ENCODE assay signal across 8 cellular contexts in genomic region chr19:45885556-45886426, GRCh38. TPM values are rescaled to one million over a fixed set of nuclear protein-coding genes. Genes with fewer than 3 reads are reported as not detected.
A peak's percentile ranks its signal among the peaks of the same experiment; 100 is the strongest.
DNase-seq lines count a peak whose midpoint lies in the region; ATAC-seq, FAIRE-seq and TF ChIP-seq lines count a peak whose summit lies in the region.

Gene IRF2BP1, minus strand, starts transcription at chr19:45886141. Its CDS starts 367 bp downstream, at chr19:45885774.

- H3K4me2 ChIP-seq in OCI-LY7 (ENCODE audit: low read length), result peak within 1 kb of the TSS; percentile 95
- peak within 1 kb of the TSS; percentile 74 for H3K4me2 ChIP-seq in endothelial cell of umbilical vein (ENCODE audit: insufficient read depth, low read length)

- dilution Hi-C loops in endothelial cell of umbilical vein (cut with MboI; ENCODE audit: extremely low pct_ligation_motif_present, low sequenced_read_pairs), result no loop called here

- H3K9me3 ChIP-seq in OCI-LY7 (ENCODE audit: low read length) (no peaks in the 10 kb centered on the region), endothelial cell of umbilical vein (replicated peaks; ENCODE audit: control insufficient read depth, insufficient read depth, low read length) (no peaks in the 10 kb centered on the region)

- TF ChIP-seq POLR2A in endothelial cell of umbilical vein (IDR thresholded peaks at IDR 0.05; ENCODE audit: low read depth, low read length), result no peak

- peak within 1 kb of the TSS; percentile 75 for H3K27ac ChIP-seq in OCI-LY7 (ENCODE audit: low read depth, low read length, poor library complexity, severe bottlenecking)
- peak within 1 kb of the TSS; percentile 80 for H3K27ac ChIP-seq in endothelial cell of umbilical vein (ENCODE audit: insufficient read depth, low read depth, low read length)

- H3K36me3 ChIP-seq in OCI-LY7 (ENCODE audit: insufficient read depth, low read length) (peaks cover 19% of the 10 kb centered on the region; the same call in 1 of the 2 replicates), endothelial cell of umbilical vein (ENCODE audit: control insufficient read depth in 2 of 2, extremely low read depth in 1 of 2, insufficient read depth in 2 of 2, low read length in 2 of 2) (no peaks in the 10 kb centered on the region)

- FAIRE-seq in endothelial cell of umbilical vein (lab: Jason Lieb, UNC), result no peak

- CTCF ChIA-PET in OCI-LY7 (lab: Charles Lee; ENCODE audit: unreplicated experiment), result interaction anchor here (1.1 kb wide), 1 partner anchor 69 kb away, joined by 3 read pairs; no protein-coding TSS in a partner anchor
- CTCF ChIA-PET in endothelial cell of umbilical vein (lab: Charles Lee), result interaction anchor here (0.6 to 3.3 kb wide), 11 partner anchors 10 to 401 kb away, joined by 3 to 21 read pairs (median 3); partner anchors contain the start of genes FOXA3 and SYMPK

- BruUV-seq in OCI-LY7 (replicated peaks; lab: Mats Ljungman, UMichigan) (no TSS peak), endothelial cell of umbilical vein (replicated peaks; lab: Mats Ljungman, UMichigan) (no TSS peak)

- peak; percentile 93 for DNase-seq in COLO668 (lab: John Stamatoyannopoulos, UW; ENCODE audit: unreplicated experiment)
- DNase-seq in HuH-7.5 (ENCODE audit: low spot score), result peak; percentile 93
- DNase-seq in OCI-LY7 (ENCODE audit: low spot score), result peak; percentile 95
- DNase-seq in activated CD8-positive, alpha-beta memory T cell treated with anti-CD3 and anti-CD28 coated beads, Interleukin-2, amount 50 U/mL, for 48 hours, result peak; percentile 92
- DNase-seq in endothelial cell of umbilical vein (ENCODE audit: low read depth, low spot score), result peak; percentile 89
- DNase-seq in middle frontal gyrus (ENCODE audit: extremely low spot score, low spot score), result peak; percentile 89
- peak; percentile 80 to 82 for DNase-seq in stimulated activated CD8-positive, alpha-beta memory T cell treated with anti-CD3 and anti-CD28 coated beads, Interleukin-15, amount 100 ng/mL, for 48 hours (ENCODE audit: low read depth in 2 of 2)

- H3K79me2 ChIP-seq in OCI-LY7 (ENCODE audit: insufficient read depth, low read depth, low read length) (peaks cover 18% of the 10 kb centered on the region; the same call in 1 of the 2 replicates), endothelial cell of umbilical vein (ENCODE audit: control insufficient read depth, insufficient read depth, low read length) (peaks cover 3% of the 10 kb centered on the region)

- H3K4me1 ChIP-seq in OCI-LY7 (ENCODE audit: insufficient read depth, low read length, poor library complexity, severe bottlenecking) (peaks cover 44% of the 10 kb centered on the region), endothelial cell of umbilical vein (ENCODE audit: control insufficient read depth, extremely low read depth, insufficient read depth, low read length) (peaks cover 10% of the 10 kb centered on the region)

- intact Hi-C loops in OCI-LY7 (cut with micrococcal nuclease; ENCODE audit: unreplicated experiment) (loop anchor here (10.0 kb wide), 1 partner anchor 181 kb away; no protein-coding TSS in a partner anchor), endothelial cell of umbilical vein (cut with micrococcal nuclease) (loop anchor here (1.0 kb wide), 1 partner anchor 17 kb away; the partner anchor contains the start of gene MYPOP)

- H3K4me3 ChIP-seq in OCI-LY7 (ENCODE audit: low read depth, low read length, poor library complexity, severe bottlenecking) (peak within 1 kb of the TSS; percentile 98), endothelial cell of umbilical vein (replicated peaks in 1 of 3; ENCODE audit: insufficient read depth in 1 of 3, low read depth in 1 of 3, low read length in 3 of 3) (peak within 1 kb of the TSS; percentile 48 to 94 (median 57))

- TF ChIP-seq CTCF in OCI-LY7 (conservative IDR thresholded peaks at IDR 0.05; ENCODE audit: low read length) (no peak), endothelial cell of umbilical vein (IDR thresholded peaks at IDR 0.05; ENCODE audit: extremely low read depth in 1 of 2, insufficient read depth in 1 of 2, low read depth in 1 of 2, low read length in 2 of 2) (no peak)

- peak; percentile 50 for ATAC-seq in GM21423 (IDR thresholded peaks at IDR 0.05; ENCODE audit: unreplicated experiment)

- no peaks in the 10 kb centered on the region for H4K20me1 ChIP-seq in OCI-LY7 (ENCODE audit: insufficient read depth, low read length)
- no peaks in the 10 kb centered on the region for H4K20me1 ChIP-seq in endothelial cell of umbilical vein (replicated peaks; ENCODE audit: control insufficient read depth, extremely low read depth, insufficient read depth, low read length)

- no peaks in the 10 kb centered on the region for H3K9me1 ChIP-seq in endothelial cell of umbilical vein (replicated peaks; ENCODE audit: control insufficient read depth, extremely low read depth, insufficient read depth, low read length)

- no peaks in the 10 kb centered on the region for H3K9me2 ChIP-seq in OCI-LY7 (ENCODE audit: insufficient read depth, low read length)

- H3K27me3 ChIP-seq in endothelial cell of umbilical vein (ENCODE audit: control insufficient read depth in 2 of 2, insufficient read depth in 2 of 2, low read length in 2 of 2), result no peaks in the 10 kb centered on the region

- H3K9ac ChIP-seq in endothelial cell of umbilical vein (replicated peaks; ENCODE audit: extremely low read depth, insufficient read depth, low read length), result peak within 1 kb of the TSS; percentile 81

- POLR2A ChIA-PET in OCI-LY7 (lab: Charles Lee) (interaction anchor here (0.6 kb wide), 3 partner anchors 30 to 384 kb away, joined by 3 to 4 read pairs (median 4); partner anchors contain the start of gene CCDC61), endothelial cell of umbilical vein (lab: Charles Lee) (interaction anchor here (0.6 to 1.4 kb wide), 5 partner anchors 14 to 124 kb away, joined by 3 to 6 read pairs (median 3); partner anchors contain the start of gene MYPOP)

- peak within 1 kb of the TSS; percentile 53 for H2AFZ ChIP-seq in OCI-LY7 (ENCODE audit: low read length)
- H2AFZ ChIP-seq in endothelial cell of umbilical vein (ENCODE audit: low read depth, low read length), result peak within 1 kb of the TSS; percentile 80

TF ChIP-seq in endothelial cell of umbilical vein, 7 proteins besides CTCF, POLR2A, EP300 and RAD21:
- TF ChIP-seq EZH2 (IDR thresholded peaks at IDR 0.05; ENCODE audit: borderline replicate concordance, low read depth, low read length, severe bottlenecking) (no peak), JUN (IDR thresholded peaks at IDR 0.05; ENCODE audit: borderline replicate concordance, insufficient read depth, insufficient read length, low read depth) (no peak), POLR2AphosphoS5 (IDR thresholded peaks at IDR 0.05; ENCODE audit: insufficient read depth, low read depth, low read length) (peak; percentile 28), GATA2 (IDR thresholded peaks at IDR 0.05; ENCODE audit: insufficient read depth, insufficient read length, low read depth, low read length) (no peak)

RNA-seq across cellular contexts. Expression of gene IRF2BP1, which starts in this region (rescaled TPM):
- total RNA-seq in OCI-LY7 (2014; rRNA removed; shearing (Covaris generic)), result 47.4 and 53.5 TPM in 2 replicates
- total RNA-seq in OCI-LY7 (2022), result 25.4 and 30.9 TPM in 2 replicates
- total RNA-seq in endothelial cell of umbilical vein, result 17.1 and 17.5 TPM in 2 replicates
- polyA plus RNA-seq in endothelial cell of umbilical vein, result 12.3 and 16.6 TPM in 2 replicates
- 7.2 and 10.9 TPM in 2 replicates for polyA plus RNA-seq in endothelial cell of umbilical vein (2011; cell fraction: cytosol; rRNA removed)
- 4.3 and 4.4 TPM in 2 replicates for polyA plus RNA-seq in endothelial cell of umbilical vein (2011; cell fraction: nucleus; rRNA removed)
- 6.3 and 11.4 TPM in 2 replicates for polyA plus RNA-seq in endothelial cell of umbilical vein (2012)
- polyA minus RNA-seq in endothelial cell of umbilical vein, result 6.5 and 8.5 TPM in 2 replicates
- polyA minus RNA-seq in endothelial cell of umbilical vein (2011; cell fraction: cytosol; rRNA and poly(A)+ RNA removed), result 18.9 TPM
- 3.5 and 6.5 TPM in 2 replicates for polyA minus RNA-seq in endothelial cell of umbilical vein (2011; cell fraction: nucleus; rRNA and poly(A)+ RNA removed)

Comparison
In these comparisons a context has a peak if more than half of its experiments do, and no peak if none do; other contexts are left out.
1. Peak in every context shown above with its lines: DNase-seq, ATAC-seq, H3K4me3 ChIP-seq and H3K27ac ChIP-seq.